23 cellular contexts compared by ENCODE assay signal in genomic region chr22:27024982-27025381, GRCh38.
"Had no signal": no experiment of that assay in that cellular context is flagged by ENCODE, and none has a peak within 500 bp of the region (broad histone marks: within the 10 kb centered on the region; RNA-seq: fewer than 3 reads in every experiment).

No MANE protein-coding gene starts in this region.

- ATAC-seq: Panc1, PC-3 had no signal

- H3K9me3 ChIP-seq: MG63, SK-N-SH had no signal

- DNase-seq: Karpas-422; KG1; MG63; NCI-H1092; NCI-H1417 treated with DMSO at 0.1 percent for 48 hours; NCI-H146; NCI-H1694 treated with DMSO at 0.1 percent for 48 hours; NCI-H1930; NCI-H2081; NCI-H2107; NCI-H2171; NCI-H226; NCI-H510A; NCI-H524 treated with DMSO at 0.1 percent for 48 hours; NCI-H69; NCI-H774; NK-92 treated with Interleukin-12 subunit alpha and Interleukin-12 subunit beta, amount 100 ng/mL, for 24 hours; PC-3; SHP77; SK-N-SH; SW 1271 had no signal

- H3K9ac ChIP-seq: SK-N-SH had no signal

- H3K27me3 ChIP-seq: MG63 had no signal

- H3K4me3 ChIP-seq: MG63 had no signal

- H3K4me2 ChIP-seq: SK-N-SH had no signal

- H3K27ac ChIP-seq: RWPE1 had no signal

- H3K36me3 ChIP-seq: MG63 had no signal
